In genomic region chr5:39714036-39714698, GRCh38 we compare ENCODE assay signal across 8 cellular contexts.
DNase-seq lines count a peak whose midpoint lies in the region; ATAC-seq, FAIRE-seq and TF ChIP-seq lines count a peak whose summit lies in the region.

No MANE protein-coding gene starts in this region.

- peak; percentile 71 to 72; a peak in 5 of 6 replicates for ATAC-seq in A549
- no peak for ATAC-seq in GM19395 (IDR thresholded peaks at IDR 0.05; ENCODE audit: unreplicated experiment)

- TF ChIP-seq POLR2A in A549 (IDR thresholded peaks at IDR 0.05; ENCODE audit: low read length) = no peak

- H3K4me3 ChIP-seq in A549 = no peak overlapping the region

- no peak for FAIRE-seq in A549 (lab: Jason Lieb, UNC)

- POLR2A ChIA-PET in A549 (lab: Yijun Ruan, JAX) = no interaction called here
- POLR2A ChIA-PET in activated CD4-positive, alpha-beta T cell treated with anti-CD3 and anti-CD28 coated beads, Interleukin-2, amount 10 ng/mL, durations not matched to agents 7 days and 5 days (lab: Charles Lee) = interaction anchor here (0.7 kb wide), 1 partner anchor 81 kb away, joined by 4 read pairs; no protein-coding TSS in a partner anchor

- H3K9me3 ChIP-seq in A549 = no peaks in the 10 kb centered on the region

- H3K4me1 Mint-ChIP-seq in activated CD4-positive, alpha-beta T cell treated with anti-CD3 and anti-CD28 coated beads, Interleukin-2, amount 10 ng/mL, durations not matched to agents 7 days and 5 days = no peaks in the 10 kb centered on the region
- peaks cover 50% of the 10 kb centered on the region for H3K4me1 Mint-ChIP-seq in osteocyte (ENCODE audit: unreplicated experiment)

- DNase-seq in A549 (ENCODE audit: low read depth in 1 of 2, low spot score in 1 of 2) = peak; percentile 27 to 81
- peak; percentile 1 for DNase-seq in NCI-H2171 (lab: John Stamatoyannopoulos, UW)
- peak; percentile 54 for DNase-seq in activated CD4-positive, alpha-beta T cell treated with anti-CD3 and anti-CD28 coated beads, Interleukin-2, amount 10 ng/mL, durations not matched to agents 7 days and 5 days
- peak; percentile 57 for DNase-seq in fibroblast of the conjunctiva (ENCODE audit: low read depth)
- DNase-seq in osteocyte (ENCODE audit: extremely low spot score, unreplicated experiment) = no peak
- DNase-seq in 8988T = no peak

- TF ChIP-seq EP300 in A549 (IDR thresholded peaks at IDR 0.05) = no peak

- peak overlapping the region; percentile 49; a peak in 4 of 6 replicates for H3K27ac ChIP-seq in A549

- WGBS in A549 (ENCODE audit: missing lambda C conversion rate) = 42% methylated on average over 2 of the region's 2 CpGs

- H3K4me1 ChIP-seq in A549 = peaks cover 39% of the 10 kb centered on the region

- no peak overlapping the region for H3K4me3 Mint-ChIP-seq in activated CD4-positive, alpha-beta T cell treated with anti-CD3 and anti-CD28 coated beads, Interleukin-2, amount 10 ng/mL, durations not matched to agents 7 days and 5 days
- H3K4me3 Mint-ChIP-seq in osteocyte (ENCODE audit: unreplicated experiment) = no peak overlapping the region

- TF ChIP-seq CTCF in A549 (IDR thresholded peaks at IDR 0.05) = peak; percentile 88
- peak; percentile 54 for TF ChIP-seq CTCF in GM12873 (IDR thresholded peaks at IDR 0.05; ENCODE audit: insufficient read depth, low read depth, low read length, missing control alignments)
- TF ChIP-seq CTCF in osteocyte (IDR thresholded peaks at IDR 0.05) = peak; percentile 83

- TF ChIP-seq RAD21 in A549 (conservative IDR thresholded peaks at IDR 0.05 in 1 of 2, IDR thresholded peaks at IDR 0.05 in 1 of 2) = peak; percentile 93

- peaks cover 7% of the 10 kb centered on the region for H3K27me3 Mint-ChIP-seq in activated CD4-positive, alpha-beta T cell treated with anti-CD3 and anti-CD28 coated beads, Interleukin-2, amount 10 ng/mL, durations not matched to agents 7 days and 5 days
- H3K27me3 Mint-ChIP-seq in osteocyte (ENCODE audit: unreplicated experiment) = peaks cover 7% of the 10 kb centered on the region

- H3K27ac Mint-ChIP-seq in activated CD4-positive, alpha-beta T cell treated with anti-CD3 and anti-CD28 coated beads, Interleukin-2, amount 10 ng/mL, durations not matched to agents 7 days and 5 days = no peak overlapping the region
- peak overlapping the region; percentile 90 for H3K27ac Mint-ChIP-seq in osteocyte (ENCODE audit: unreplicated experiment)

- no peaks in the 10 kb centered on the region for H3K36me3 Mint-ChIP-seq in activated CD4-positive, alpha-beta T cell treated with anti-CD3 and anti-CD28 coated beads, Interleukin-2, amount 10 ng/mL, durations not matched to agents 7 days and 5 days (ENCODE audit: low read depth)
- H3K36me3 Mint-ChIP-seq in osteocyte (ENCODE audit: unreplicated experiment) = no peaks in the 10 kb centered on the region

- CTCF ChIA-PET in A549 (lab: Yijun Ruan, JAX) = interaction anchor here (0.6 to 4.5 kb wide), 45 partner anchors 8 to 1021 kb away, joined by 3 to 48 read pairs (median 3); partner anchors contain the start of gene PTGER4
- CTCF ChIA-PET in activated CD4-positive, alpha-beta T cell treated with anti-CD3 and anti-CD28 coated beads, Interleukin-2, amount 10 ng/mL, durations not matched to agents 7 days and 5 days (lab: Charles Lee) = interaction anchor here (0.6 to 1.1 kb wide), 3 partner anchors 18 to 972 kb away, joined by 3 to 6 read pairs (median 4); no protein-coding TSS in a partner anchor

- H3K4me2 ChIP-seq in A549 = peak overlapping the region; percentile 56

- no peaks in the 10 kb centered on the region for H3K9me3 Mint-ChIP-seq in activated CD4-positive, alpha-beta T cell treated with anti-CD3 and anti-CD28 coated beads, Interleukin-2, amount 10 ng/mL, durations not matched to agents 7 days and 5 days
- no peaks in the 10 kb centered on the region for H3K9me3 Mint-ChIP-seq in osteocyte (ENCODE audit: unreplicated experiment)

TF ChIP-seq in A549, 52 proteins besides CTCF, POLR2A, EP300 and RAD21:
- TF ChIP-seq HOXA7 (CRISPR knock-in tag; IDR thresholded peaks at IDR 0.05) (no peak), ZSCAN20 (CRISPR knock-in tag; IDR thresholded peaks at IDR 0.05) (no peak), SMC3 (IDR thresholded peaks at IDR 0.05) (peak; percentile 89), MAFK (IDR thresholded peaks at IDR 0.05; ENCODE audit: partially characterized antibody) (peak; percentile 76)

Comparison
In these comparisons a context has a peak if more than half of its experiments do, and no peak if none do; other contexts are left out.
1. DNase-seq: peak in A549 (2 of 2), NCI-H2171 (single experiment), activated CD4-positive, alpha-beta T cell treated with anti-CD3 and anti-CD28 coated beads, Interleukin-2, amount 10 ng/mL, durations not matched to agents 7 days and 5 days (single experiment) and fibroblast of the conjunctiva (single experiment); none in osteocyte (single experiment) and 8988T (single experiment).
2. Peak in every context shown above with its lines, with median percentiles within 50 percentile points of each other: CTCF ChIP-seq.